ENCODE assay signal across 2 cellular contexts in genomic region chr2:238954841-238955521, GRCh38.
TF ChIP-seq lines count a peak whose summit lies in the region.

No MANE protein-coding gene starts in this region.

TF ChIP-seq in IMR-90, 13 proteins besides CTCF, POLR2A, EP300 and RAD21:
- TF ChIP-seq ELK1 (IDR thresholded peaks at IDR 0.05; ENCODE audit: borderline replicate concordance, low read depth, low read length) (no peak), FOS (IDR thresholded peaks at IDR 0.05; ENCODE audit: low read depth, low read length) (no peak), MAZ (IDR thresholded peaks at IDR 0.05; ENCODE audit: borderline replicate concordance, low read depth, low read length) (no peak), NFE2L2 (IDR thresholded peaks at IDR 0.05; ENCODE audit: low read depth, low read length) (no peak), RCOR1 (IDR thresholded peaks at IDR 0.05; ENCODE audit: insufficient replicate concordance, low read length) (no peak), USF2 (IDR thresholded peaks at IDR 0.05; ENCODE audit: low read depth, low read length) (no peak), MAFK (IDR thresholded peaks at IDR 0.05; ENCODE audit: low read depth, low read length) (no peak), SMC3 (IDR thresholded peaks at IDR 0.05; ENCODE audit: low read depth, low read length) (no peak), BHLHE40 (IDR thresholded peaks at IDR 0.05; ENCODE audit: low read depth, low read length) (no peak), RFX5 (IDR thresholded peaks at IDR 0.05; ENCODE audit: low read depth, low read length) (no peak), MXI1 (IDR thresholded peaks at IDR 0.05; ENCODE audit: borderline replicate concordance, low read depth, low read length) (no peak), CHD1 (IDR thresholded peaks at IDR 0.05; ENCODE audit: low read depth, low read length) (no peak), CEBPB (IDR thresholded peaks at IDR 0.05; ENCODE audit: low read depth, low read length) (no peak)

TF ChIP-seq in SK-N-SH, 30 proteins besides CTCF, POLR2A, EP300 and RAD21:
- no peak for TF ChIP-seq EZH2phosphoT487 (IDR thresholded peaks at IDR 0.05; ENCODE audit: borderline replicate concordance, low read depth)
- TF ChIP-seq FOXM1 (IDR thresholded peaks at IDR 0.05; ENCODE audit: low read depth): no peak
- TF ChIP-seq REST (IDR thresholded peaks at IDR 0.05; ENCODE audit: low read depth, low read length): no peak
- no peak for TF ChIP-seq MEF2A (IDR thresholded peaks at IDR 0.05; ENCODE audit: borderline replicate concordance, low read depth)
- TF ChIP-seq TEAD4 (IDR thresholded peaks at IDR 0.05; ENCODE audit: borderline replicate concordance, insufficient read depth): no peak
- TF ChIP-seq ZBTB33 (IDR thresholded peaks at IDR 0.05; ENCODE audit: borderline replicate concordance, low read depth): no peak
- TF ChIP-seq USF1 (IDR thresholded peaks at IDR 0.05; ENCODE audit: borderline replicate concordance, low read depth): no peak
- no peak for TF ChIP-seq CHD2 (IDR thresholded peaks at IDR 0.05; ENCODE audit: low read length, partially characterized antibody)
- no peak for TF ChIP-seq SMC3 (IDR thresholded peaks at IDR 0.05; ENCODE audit: low read depth, low read length)
- no peak for TF ChIP-seq FOXJ3 (CRISPR knock-in tag; IDR thresholded peaks at IDR 0.05)
- TF ChIP-seq GATA2 (CRISPR knock-in tag; IDR thresholded peaks at IDR 0.05): no peak
- no peak for TF ChIP-seq TAF1 (IDR thresholded peaks at IDR 0.05; ENCODE audit: borderline replicate concordance, low read depth, low read length)
- no peak for TF ChIP-seq FOSL2 (IDR thresholded peaks at IDR 0.05; ENCODE audit: borderline replicate concordance, low read depth)
- TF ChIP-seq ELF1 (IDR thresholded peaks at IDR 0.05): no peak
- TF ChIP-seq YY1 (IDR thresholded peaks at IDR 0.05; ENCODE audit: low read depth): no peak
- TF ChIP-seq SIN3A (IDR thresholded peaks at IDR 0.05; ENCODE audit: borderline replicate concordance, low read depth, low read length): no peak
- TF ChIP-seq MAX (IDR thresholded peaks at IDR 0.05; ENCODE audit: low read depth): no peak
TF ChIP-seq in SK-N-SH: peak in this region for 0.
